In the genomic region with DNA sequence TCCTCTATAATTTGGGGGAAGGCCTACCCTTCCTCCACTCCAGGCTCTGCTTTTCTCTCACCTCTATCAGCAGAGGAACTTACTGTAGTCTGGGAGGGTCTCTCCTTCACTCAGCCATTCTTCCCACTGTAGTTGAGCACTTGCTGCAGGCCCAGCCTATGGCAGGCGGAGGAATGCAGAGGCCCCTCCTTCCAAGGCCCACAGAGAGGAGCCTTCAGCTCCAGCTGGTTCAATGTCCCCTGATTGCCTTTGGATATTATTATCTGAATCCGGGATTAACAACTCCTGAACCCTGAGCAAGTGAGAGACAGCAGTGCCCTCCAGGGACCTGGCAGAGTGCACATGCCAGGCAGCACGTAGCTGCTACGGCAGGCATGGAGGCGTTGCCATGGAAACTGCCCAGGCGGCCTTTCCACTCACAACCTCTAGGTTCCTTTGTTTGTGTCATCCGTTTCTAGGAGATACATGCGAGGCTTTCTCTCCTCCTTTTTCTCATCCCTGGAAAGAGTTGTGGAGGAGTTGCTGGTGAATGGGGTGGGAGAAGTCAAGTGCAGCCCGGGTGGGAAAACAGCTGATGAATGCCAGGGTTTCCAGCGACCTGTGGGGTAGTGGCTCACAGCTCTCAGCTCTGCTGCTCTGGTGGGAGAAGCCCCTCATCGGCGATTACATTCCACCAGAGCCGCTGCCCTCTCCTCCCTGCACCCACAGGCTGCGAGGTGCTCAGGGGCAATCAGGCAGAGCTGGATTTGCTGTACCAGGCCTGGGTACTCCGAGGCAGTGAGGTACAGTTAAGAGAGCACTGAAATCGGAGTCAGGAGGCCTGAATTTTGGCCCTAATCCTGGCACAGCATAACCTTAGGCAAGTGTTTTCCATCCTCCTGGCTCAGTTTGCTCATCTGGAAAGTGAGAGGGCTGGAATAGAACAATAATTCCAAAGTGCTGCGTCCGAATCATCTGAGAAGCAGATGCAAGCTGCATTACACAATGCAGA, we compare ENCODE assay signal across 1 cellular context.
TF ChIP-seq lines count a peak whose summit lies in the region.

No MANE protein-coding gene starts in this region.

TF ChIP-seq in HepG2, 621 proteins besides CTCF, POLR2A, EP300 and RAD21 (continued from another document and continues in another):
- TF ChIP-seq ARID5B (CRISPR knock-in tag; IDR thresholded peaks at IDR 0.05) = peak; percentile 82
- no peak for TF ChIP-seq ZNF703 (CRISPR knock-in tag; IDR thresholded peaks at IDR 0.05; ENCODE audit: borderline replicate concordance)
- peak; percentile 21; the same call in 1 of the 2 replicates for TF ChIP-seq ZNF556 (CRISPR knock-in tag; IDR thresholded peaks at IDR 0.05; ENCODE audit: borderline replicate concordance)
- TF ChIP-seq ZSCAN5A (CRISPR knock-in tag; IDR thresholded peaks at IDR 0.05; ENCODE audit: borderline replicate concordance) = no peak
- no peak for TF ChIP-seq NCOA2 (CRISPR knock-in tag; IDR thresholded peaks at IDR 0.05)
- TF ChIP-seq HNF4A (CRISPR knock-in tag; IDR thresholded peaks at IDR 0.05) = no peak
- TF ChIP-seq TRIM22 (IDR thresholded peaks at IDR 0.05) = no peak
- TF ChIP-seq ZSCAN20 (CRISPR knock-in tag; IDR thresholded peaks at IDR 0.05; ENCODE audit: borderline replicate concordance) = no peak
- no peak for TF ChIP-seq DDIT3 (CRISPR knock-in tag; IDR thresholded peaks at IDR 0.05)
- no peak for TF ChIP-seq HMG20B (CRISPR knock-in tag; conservative IDR thresholded peaks at IDR 0.05)
- no peak for TF ChIP-seq ZNF24 (IDR thresholded peaks at IDR 0.05)
- no peak for TF ChIP-seq E2F1 (CRISPR knock-in tag; IDR thresholded peaks at IDR 0.05)
- peak; percentile 47; the same call in 1 of the 2 replicates for TF ChIP-seq ZFY (CRISPR knock-in tag; IDR thresholded peaks at IDR 0.05)
- TF ChIP-seq FOXK1 (CRISPR knock-in tag; IDR thresholded peaks at IDR 0.05; ENCODE audit: borderline replicate concordance, low read depth) = no peak
- TF ChIP-seq, protein P1, sequence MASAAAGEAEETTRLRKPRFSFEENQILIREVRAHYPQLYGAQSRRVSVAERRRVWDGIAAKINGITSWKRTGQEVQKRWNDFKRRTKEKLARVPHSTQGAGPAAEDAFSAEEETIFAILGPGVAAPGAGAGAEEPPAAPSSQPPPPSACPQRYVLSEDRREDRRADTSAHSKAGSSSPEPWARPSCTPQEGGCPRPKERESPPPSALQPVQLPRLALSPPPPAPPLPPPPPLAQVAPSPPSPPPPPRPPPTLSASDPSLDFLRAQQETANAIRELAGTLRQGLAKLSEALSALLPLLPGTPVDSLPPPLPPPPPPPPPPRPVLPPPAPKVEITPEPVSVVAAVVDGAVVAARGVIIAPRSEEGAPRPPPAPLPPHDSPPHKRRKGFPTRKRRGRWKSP (CRISPR knock-in tag; IDR thresholded peaks at IDR 0.05) = no peak
- 0 out of 2 replicates have a peak, but pooled peaks have one; percentile 19 for TF ChIP-seq POLR2AphosphoS5 (IDR thresholded peaks at IDR 0.05; ENCODE audit: low read depth, low read length)
- TF ChIP-seq NFATC3 (CRISPR knock-in tag; IDR thresholded peaks at IDR 0.05) = no peak
- no peak for TF ChIP-seq SNRNP70 (IDR thresholded peaks at IDR 0.05; ENCODE audit: low read depth, low read length)
- no peak for TF ChIP-seq SALL2 (CRISPR knock-in tag; IDR thresholded peaks at IDR 0.05)
- no peak for TF ChIP-seq SAFB2 (CRISPR knock-in tag; IDR thresholded peaks at IDR 0.05; ENCODE audit: borderline replicate concordance, low read depth)
- TF ChIP-seq ERF (CRISPR knock-in tag; IDR thresholded peaks at IDR 0.05) = no peak
- TF ChIP-seq LCORL (IDR thresholded peaks at IDR 0.05) = no peak
- 0 out of 2 replicates have a peak, but pooled peaks have one; percentile 62 for TF ChIP-seq LCORL (CRISPR knock-in tag; IDR thresholded peaks at IDR 0.05)
- no peak for TF ChIP-seq SMAD9 (CRISPR knock-in tag; IDR thresholded peaks at IDR 0.05)
- no peak for TF ChIP-seq SMARCC2 (IDR thresholded peaks at IDR 0.05)
- TF ChIP-seq GATA4 (IDR thresholded peaks at IDR 0.05; ENCODE audit: borderline replicate concordance, low read depth) = no peak
- no peak for TF ChIP-seq ZBTB44 (CRISPR knock-in tag; IDR thresholded peaks at IDR 0.05)
- TF ChIP-seq ZNF225 (CRISPR knock-in tag; IDR thresholded peaks at IDR 0.05) = no peak
- TF ChIP-seq FOXC1 (CRISPR knock-in tag; IDR thresholded peaks at IDR 0.05; ENCODE audit: borderline replicate concordance) = no peak; the same call in 1 of the 2 replicates
- no peak for TF ChIP-seq HOXA9 (CRISPR knock-in tag; IDR thresholded peaks at IDR 0.05; ENCODE audit: borderline replicate concordance)
- TF ChIP-seq CHCHD3 (CRISPR knock-in tag; IDR thresholded peaks at IDR 0.05) = peak; percentile 61; the same call in 1 of the 2 replicates
- TF ChIP-seq ZNF496 (CRISPR knock-in tag; IDR thresholded peaks at IDR 0.05; ENCODE audit: insufficient replicate concordance) = no peak
- no peak for TF ChIP-seq ZNF18 (CRISPR knock-in tag; IDR thresholded peaks at IDR 0.05; ENCODE audit: insufficient replicate concordance)
- TF ChIP-seq ZNF687 (CRISPR knock-in tag; IDR thresholded peaks at IDR 0.05) = peak; percentile 93
- TF ChIP-seq, protein P2, sequence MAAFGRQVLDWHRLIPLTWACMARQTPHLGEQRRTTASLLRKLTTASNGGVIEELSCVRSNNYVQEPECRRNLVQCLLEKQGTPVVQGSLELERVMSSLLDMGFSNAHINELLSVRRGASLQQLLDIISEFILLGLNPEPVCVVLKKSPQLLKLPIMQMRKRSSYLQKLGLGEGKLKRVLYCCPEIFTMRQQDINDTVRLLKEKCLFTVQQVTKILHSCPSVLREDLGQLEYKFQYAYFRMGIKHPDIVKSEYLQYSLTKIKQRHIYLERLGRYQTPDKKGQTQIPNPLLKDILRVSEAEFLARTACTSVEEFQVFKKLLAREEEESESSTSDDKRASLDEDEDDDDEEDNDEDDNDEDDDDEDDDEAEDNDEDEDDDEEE (CRISPR knock-in tag; IDR thresholded peaks at IDR 0.05) = no peak
- no peak for TF ChIP-seq ATF7-NPFF (CRISPR knock-in tag; IDR thresholded peaks at IDR 0.05; ENCODE audit: low read depth)
- TF ChIP-seq ZNF572 (CRISPR knock-in tag; IDR thresholded peaks at IDR 0.05) = peak; percentile 75; the same call in 1 of the 2 replicates
